ENCODE assay signal across 9 cellular contexts in the genomic region with DNA sequence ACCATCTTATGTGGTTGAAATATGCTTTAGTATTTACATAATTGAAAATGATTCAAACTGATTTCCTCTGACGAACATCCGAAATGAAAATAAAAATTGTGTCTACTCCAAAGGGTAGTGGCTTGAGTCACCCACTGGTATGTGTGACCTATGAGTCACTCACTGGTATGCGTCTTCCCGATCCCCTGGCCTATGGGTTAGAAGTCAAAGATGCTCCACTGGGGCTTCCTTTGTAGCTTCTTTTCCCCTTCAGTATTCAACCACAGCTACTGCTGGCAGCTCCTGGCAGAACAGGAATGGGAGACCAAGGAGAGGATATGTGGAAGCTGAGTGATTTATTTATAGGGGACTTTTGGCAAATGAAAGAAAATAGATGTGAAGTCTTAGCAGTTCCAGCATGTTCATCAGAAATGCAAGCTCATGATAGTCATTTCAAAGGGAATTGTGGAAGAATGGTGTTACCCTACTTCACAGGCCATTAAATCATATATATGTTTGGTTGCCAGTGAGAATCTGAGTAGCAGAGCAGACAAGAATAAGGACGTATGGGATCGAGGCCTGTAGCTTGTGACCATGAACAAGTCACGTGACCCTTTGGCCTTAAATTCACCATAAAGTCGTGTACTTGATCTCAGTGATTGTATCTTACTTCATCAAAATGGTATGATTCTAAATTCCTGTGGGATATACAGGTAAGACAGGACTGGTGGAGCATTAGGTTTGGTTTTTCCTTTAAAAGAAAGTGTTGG.
A peak's percentile ranks its signal among the peaks of the same experiment; 100 is the strongest.
DNase-seq lines count a peak whose midpoint lies in the region; ATAC-seq and TF ChIP-seq lines count a peak whose summit lies in the region.
"Had no signal": no experiment of that assay in that cellular context is flagged by ENCODE, and none has a peak within 500 bp of the region (broad histone marks: within the 10 kb centered on the region; RNA-seq: fewer than 3 reads in every experiment).

No MANE protein-coding gene starts in this region.

- H3K27ac ChIP-seq in CD8-positive, alpha-beta T cell (ENCODE audit: low read depth, low read length): no peak overlapping the region

- no peak overlapping the region for H3K4me3 ChIP-seq in CD8-positive, alpha-beta T cell (ENCODE audit: low read depth, low read length)
- H3K4me3 ChIP-seq in NB4 (ENCODE audit: low read depth, low read length): no peak overlapping the region

- intact Hi-C loops in CD8-positive, alpha-beta T cell (cut with DNase I, micrococcal nuclease): loop anchor here (5.0 kb wide), 2 partner anchors 108 to 1933 kb away; a partner anchor contains a TSS

- DNase-seq in CD8-positive, alpha-beta T cell: peak in 4 of 7 experiments; percentile 12 to 59 (median 34)
- DNase-seq in NB4 (ENCODE audit: low read depth) (peak; percentile 20), glutamatergic neuron (no peak), renal cortical epithelial cell (ENCODE audit: low read depth) (peak; percentile 90), AML-193 (lab: John Stamatoyannopoulos, UW) (no peak), SHP77 treated with DMSO at 0.1 percent for 48 hours (lab: John Stamatoyannopoulos, UW) (no peak)
- peak; percentile 21 for DNase-seq in activated effector memory CD4-positive, alpha-beta T cell treated with Interleukin-2 at 50 U/mL for 16 hours
- DNase-seq: naive B cell had no signal

- H3K9me3 ChIP-seq in CD8-positive, alpha-beta T cell (ENCODE audit: low read length): no peaks in the 10 kb centered on the region

- H3K4me1 Mint-ChIP-seq in CD8-positive, alpha-beta T cell (ENCODE audit: low read depth): peaks cover 57% of the 10 kb centered on the region
- H3K4me1 Mint-ChIP-seq in glutamatergic neuron (ENCODE audit: low read depth, unreplicated experiment): peaks cover 31% of the 10 kb centered on the region

- no peak for TF ChIP-seq CTCF in CD8-positive, alpha-beta T cell (IDR thresholded peaks at IDR 0.05)
- TF ChIP-seq CTCF in NB4 (IDR thresholded peaks at IDR 0.05; ENCODE audit: low read depth, low read length) (no peak), glutamatergic neuron (IDR thresholded peaks at IDR 0.05; ENCODE audit: partially characterized antibody, unreplicated experiment) (no peak)

- no peaks in the 10 kb centered on the region for H3K36me3 ChIP-seq in CD8-positive, alpha-beta T cell (ENCODE audit: insufficient read depth, low read length)

- H3K9me3 Mint-ChIP-seq in CD8-positive, alpha-beta T cell: peaks cover 2% of the 10 kb centered on the region
- H3K9me3 Mint-ChIP-seq in glutamatergic neuron (ENCODE audit: unreplicated experiment): peaks cover 9% of the 10 kb centered on the region

- POLR2A ChIA-PET in CD8-positive, alpha-beta T cell (lab: Charles Lee): no interaction called here

- H3K4me1 ChIP-seq in CD8-positive, alpha-beta T cell (ENCODE audit: insufficient read depth, low read length): peaks cover 33% of the 10 kb centered on the region

- H3K27me3 Mint-ChIP-seq in CD8-positive, alpha-beta T cell (ENCODE audit: low read depth): no peaks in the 10 kb centered on the region
- peaks cover 2% of the 10 kb centered on the region for H3K27me3 Mint-ChIP-seq in glutamatergic neuron (ENCODE audit: unreplicated experiment)
- H3K27me3 Mint-ChIP-seq: naive B cell had no signal

- no peaks in the 10 kb centered on the region for H3K36me3 Mint-ChIP-seq in CD8-positive, alpha-beta T cell
- no peaks in the 10 kb centered on the region for H3K36me3 Mint-ChIP-seq in glutamatergic neuron (ENCODE audit: unreplicated experiment)

- TF ChIP-seq POLR2A in NB4 (IDR thresholded peaks at IDR 0.05; ENCODE audit: extremely low read depth, insufficient read length): no peak

- peak; percentile 52 for ATAC-seq in CD8-positive, alpha-beta T cell
- no peak for ATAC-seq in HG03039 (IDR thresholded peaks at IDR 0.05; ENCODE audit: unreplicated experiment)

- H3K27ac Mint-ChIP-seq in CD8-positive, alpha-beta T cell: peak overlapping the region; percentile 42
- peak overlapping the region; percentile 89 for H3K27ac Mint-ChIP-seq in glutamatergic neuron (ENCODE audit: unreplicated experiment)

- H3K27me3 ChIP-seq in CD8-positive, alpha-beta T cell (ENCODE audit: insufficient read depth, low read length): no peaks in the 10 kb centered on the region

- H3K4me3 Mint-ChIP-seq in CD8-positive, alpha-beta T cell: no peak overlapping the region
- no peak overlapping the region for H3K4me3 Mint-ChIP-seq in glutamatergic neuron (ENCODE audit: unreplicated experiment)
- H3K4me3 Mint-ChIP-seq: naive B cell had no signal

- CTCF ChIA-PET in CD8-positive, alpha-beta T cell (lab: Charles Lee): interaction anchor here (0.8 to 2.5 kb wide), 4 partner anchors 17 to 317 kb away, joined by 3 to 11 read pairs (median 4); no protein-coding TSS in a partner anchor

Comparison
In these comparisons a context has a peak if more than half of its experiments do, and no peak if none do; other contexts are left out.
1. DNase-seq: peak in CD8-positive, alpha-beta T cell (4 of 7), NB4 (single experiment), activated effector memory CD4-positive, alpha-beta T cell treated with Interleukin-2 at 50 U/mL for 16 hours (single experiment) and renal cortical epithelial cell (single experiment); none in glutamatergic neuron (single experiment), AML-193 (0 of 2) and SHP77 treated with DMSO at 0.1 percent for 48 hours (single experiment).